ENCODE assay signal across 1 cellular context in the genomic region with DNA sequence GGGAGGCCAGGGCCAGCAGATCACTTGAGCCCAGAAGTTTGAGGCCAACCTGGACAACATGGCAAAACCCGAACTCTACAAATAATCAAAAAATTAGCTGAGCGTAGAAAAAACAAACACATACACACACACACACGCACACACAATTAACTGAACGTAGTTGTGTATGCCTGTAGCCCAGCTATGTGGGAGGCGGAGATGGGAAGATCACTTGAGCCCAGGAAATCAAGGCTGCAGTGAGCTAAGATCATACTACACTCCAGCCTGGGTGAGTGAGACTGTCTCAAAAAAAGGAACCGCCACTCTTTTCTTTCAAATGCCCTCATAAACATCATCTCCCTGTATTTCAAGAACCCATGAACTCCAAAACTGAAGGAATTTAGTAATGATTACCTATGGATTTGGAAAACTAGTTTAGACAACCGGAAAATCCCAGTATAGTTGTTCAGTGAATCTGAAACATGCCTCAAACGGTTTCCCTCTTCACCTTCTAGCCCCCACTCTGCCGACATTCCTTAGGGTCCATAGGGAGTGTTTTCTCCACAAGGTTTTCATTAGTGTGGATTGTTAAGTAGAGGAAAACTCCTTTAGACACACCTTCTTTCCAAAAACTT.
TF ChIP-seq lines count a peak whose summit lies in the region.

No MANE protein-coding gene starts in this region.

TF ChIP-seq in K562, 482 proteins besides CTCF, POLR2A, EP300 and RAD21 (continued from another document and continues in another):
- TF ChIP-seq ETS2 (tag; IDR thresholded peaks at IDR 0.05; ENCODE audit: borderline replicate concordance, poor library complexity, severe bottlenecking), result no peak
- peak; percentile 8; the same call in 1 of the 2 replicates for TF ChIP-seq SOX6 (IDR thresholded peaks at IDR 0.05)
- TF ChIP-seq TAF15 (IDR thresholded peaks at IDR 0.05; ENCODE audit: low read depth, low read length), result no peak
- TF ChIP-seq ELK3 (CRISPR knock-in tag; IDR thresholded peaks at IDR 0.05), result peak; percentile 90; the same call in 1 of the 2 replicates
- peak; percentile 95 for TF ChIP-seq FOXO4 (CRISPR knock-in tag; IDR thresholded peaks at IDR 0.05)
- TF ChIP-seq THRAP3 (IDR thresholded peaks at IDR 0.05; ENCODE audit: borderline replicate concordance), result no peak; the same call in 1 of the 2 replicates
- no peak for TF ChIP-seq HDAC2 (IDR thresholded peaks at IDR 0.05)
- no peak for TF ChIP-seq CTCFL (IDR thresholded peaks at IDR 0.05; ENCODE audit: borderline replicate concordance, insufficient read depth, low read depth, low read length, poor library complexity, severe bottlenecking)
- no peak for TF ChIP-seq CC2D1A (IDR thresholded peaks at IDR 0.05)
- TF ChIP-seq DPF2 (IDR thresholded peaks at IDR 0.05), result no peak; the same call in 1 of the 2 replicates
- no peak for TF ChIP-seq MCM7 (IDR thresholded peaks at IDR 0.05)
- TF ChIP-seq SRSF7 (optimal IDR thresholded peaks at IDR 0.05; ENCODE audit: low read depth, low read length), result no peak
- TF ChIP-seq MAZ (CRISPR knock-in tag; conservative IDR thresholded peaks at IDR 0.05 in 1 of 2, IDR thresholded peaks at IDR 0.05 in 1 of 2), result peak in 1 of 2 experiments; percentile 86; a peak in 2 of 4 replicates
- TF ChIP-seq, protein P1, sequence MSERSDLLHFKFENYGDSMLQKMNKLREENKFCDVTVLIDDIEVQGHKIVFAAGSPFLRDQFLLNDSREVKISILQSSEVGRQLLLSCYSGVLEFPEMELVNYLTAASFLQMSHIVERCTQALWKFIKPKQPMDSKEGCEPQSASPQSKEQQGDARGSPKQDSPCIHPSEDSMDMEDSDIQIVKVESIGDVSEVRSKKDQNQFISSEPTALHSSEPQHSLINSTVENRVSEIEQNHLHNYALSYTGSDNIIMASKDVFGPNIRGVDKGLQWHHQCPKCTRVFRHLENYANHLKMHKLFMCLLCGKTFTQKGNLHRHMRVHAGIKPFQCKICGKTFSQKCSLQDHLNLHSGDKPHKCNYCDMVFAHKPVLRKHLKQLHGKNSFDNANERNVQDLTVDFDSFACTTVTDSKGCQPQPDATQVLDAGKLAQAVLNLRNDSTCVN (CRISPR knock-in tag; IDR thresholded peaks at IDR 0.05), result peak; percentile 100
- TF ChIP-seq, protein P2, sequence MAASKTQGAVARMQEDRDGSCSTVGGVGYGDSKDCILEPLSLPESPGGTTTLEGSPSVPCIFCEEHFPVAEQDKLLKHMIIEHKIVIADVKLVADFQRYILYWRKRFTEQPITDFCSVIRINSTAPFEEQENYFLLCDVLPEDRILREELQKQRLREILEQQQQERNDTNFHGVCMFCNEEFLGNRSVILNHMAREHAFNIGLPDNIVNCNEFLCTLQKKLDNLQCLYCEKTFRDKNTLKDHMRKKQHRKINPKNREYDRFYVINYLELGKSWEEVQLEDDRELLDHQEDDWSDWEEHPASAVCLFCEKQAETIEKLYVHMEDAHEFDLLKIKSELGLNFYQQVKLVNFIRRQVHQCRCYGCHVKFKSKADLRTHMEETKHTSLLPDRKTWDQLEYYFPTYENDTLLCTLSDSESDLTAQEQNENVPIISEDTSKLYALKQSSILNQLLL (CRISPR knock-in tag; IDR thresholded peaks at IDR 0.05; ENCODE audit: borderline replicate concordance), result no peak
- peak; percentile 85 for TF ChIP-seq ZNF3 (CRISPR knock-in tag; IDR thresholded peaks at IDR 0.05)
- TF ChIP-seq ZC3H11A (IDR thresholded peaks at IDR 0.05; ENCODE audit: low read depth, low read length), result no peak
- no peak for TF ChIP-seq ZNF507 (tag; conservative IDR thresholded peaks at IDR 0.05)
- TF ChIP-seq NFYB (IDR thresholded peaks at IDR 0.05; ENCODE audit: extremely low read depth, insufficient read length), result no peak
- no peak for TF ChIP-seq MCM5 (IDR thresholded peaks at IDR 0.05; ENCODE audit: low read depth)
- TF ChIP-seq TFAM (CRISPR knock-in tag; conservative IDR thresholded peaks at IDR 0.05), result no peak
- peak; percentile 59 for TF ChIP-seq ZNF239 (CRISPR knock-in tag; IDR thresholded peaks at IDR 0.05)
- no peak for TF ChIP-seq IRF9 (tag; IDR thresholded peaks at IDR 0.05)
- TF ChIP-seq, protein P3, sequence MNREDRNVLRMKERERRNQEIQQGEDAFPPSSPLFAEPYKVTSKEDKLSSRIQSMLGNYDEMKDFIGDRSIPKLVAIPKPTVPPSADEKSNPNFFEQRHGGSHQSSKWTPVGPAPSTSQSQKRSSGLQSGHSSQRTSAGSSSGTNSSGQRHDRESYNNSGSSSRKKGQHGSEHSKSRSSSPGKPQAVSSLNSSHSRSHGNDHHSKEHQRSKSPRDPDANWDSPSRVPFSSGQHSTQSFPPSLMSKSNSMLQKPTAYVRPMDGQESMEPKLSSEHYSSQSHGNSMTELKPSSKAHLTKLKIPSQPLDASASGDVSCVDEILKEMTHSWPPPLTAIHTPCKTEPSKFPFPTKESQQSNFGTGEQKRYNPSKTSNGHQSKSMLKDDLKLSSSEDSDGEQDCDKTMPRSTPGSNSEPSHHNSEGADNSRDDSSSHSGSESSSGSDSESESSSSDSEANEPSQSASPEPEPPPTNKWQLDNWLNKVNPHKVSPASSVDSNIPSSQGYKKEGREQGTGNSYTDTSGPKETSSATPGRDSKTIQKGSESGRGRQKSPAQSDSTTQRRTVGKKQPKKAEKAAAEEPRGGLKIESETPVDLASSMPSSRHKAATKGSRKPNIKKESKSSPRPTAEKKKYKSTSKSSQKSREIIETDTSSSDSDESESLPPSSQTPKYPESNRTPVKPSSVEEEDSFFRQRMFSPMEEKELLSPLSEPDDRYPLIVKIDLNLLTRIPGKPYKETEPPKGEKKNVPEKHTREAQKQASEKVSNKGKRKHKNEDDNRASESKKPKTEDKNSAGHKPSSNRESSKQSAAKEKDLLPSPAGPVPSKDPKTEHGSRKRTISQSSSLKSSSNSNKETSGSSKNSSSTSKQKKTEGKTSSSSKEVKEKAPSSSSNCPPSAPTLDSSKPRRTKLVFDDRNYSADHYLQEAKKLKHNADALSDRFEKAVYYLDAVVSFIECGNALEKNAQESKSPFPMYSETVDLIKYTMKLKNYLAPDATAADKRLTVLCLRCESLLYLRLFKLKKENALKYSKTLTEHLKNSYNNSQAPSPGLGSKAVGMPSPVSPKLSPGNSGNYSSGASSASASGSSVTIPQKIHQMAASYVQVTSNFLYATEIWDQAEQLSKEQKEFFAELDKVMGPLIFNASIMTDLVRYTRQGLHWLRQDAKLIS (CRISPR knock-in tag; IDR thresholded peaks at IDR 0.05), result peak; percentile 54; the same call in 1 of the 2 replicates
- TF ChIP-seq, protein P4, sequence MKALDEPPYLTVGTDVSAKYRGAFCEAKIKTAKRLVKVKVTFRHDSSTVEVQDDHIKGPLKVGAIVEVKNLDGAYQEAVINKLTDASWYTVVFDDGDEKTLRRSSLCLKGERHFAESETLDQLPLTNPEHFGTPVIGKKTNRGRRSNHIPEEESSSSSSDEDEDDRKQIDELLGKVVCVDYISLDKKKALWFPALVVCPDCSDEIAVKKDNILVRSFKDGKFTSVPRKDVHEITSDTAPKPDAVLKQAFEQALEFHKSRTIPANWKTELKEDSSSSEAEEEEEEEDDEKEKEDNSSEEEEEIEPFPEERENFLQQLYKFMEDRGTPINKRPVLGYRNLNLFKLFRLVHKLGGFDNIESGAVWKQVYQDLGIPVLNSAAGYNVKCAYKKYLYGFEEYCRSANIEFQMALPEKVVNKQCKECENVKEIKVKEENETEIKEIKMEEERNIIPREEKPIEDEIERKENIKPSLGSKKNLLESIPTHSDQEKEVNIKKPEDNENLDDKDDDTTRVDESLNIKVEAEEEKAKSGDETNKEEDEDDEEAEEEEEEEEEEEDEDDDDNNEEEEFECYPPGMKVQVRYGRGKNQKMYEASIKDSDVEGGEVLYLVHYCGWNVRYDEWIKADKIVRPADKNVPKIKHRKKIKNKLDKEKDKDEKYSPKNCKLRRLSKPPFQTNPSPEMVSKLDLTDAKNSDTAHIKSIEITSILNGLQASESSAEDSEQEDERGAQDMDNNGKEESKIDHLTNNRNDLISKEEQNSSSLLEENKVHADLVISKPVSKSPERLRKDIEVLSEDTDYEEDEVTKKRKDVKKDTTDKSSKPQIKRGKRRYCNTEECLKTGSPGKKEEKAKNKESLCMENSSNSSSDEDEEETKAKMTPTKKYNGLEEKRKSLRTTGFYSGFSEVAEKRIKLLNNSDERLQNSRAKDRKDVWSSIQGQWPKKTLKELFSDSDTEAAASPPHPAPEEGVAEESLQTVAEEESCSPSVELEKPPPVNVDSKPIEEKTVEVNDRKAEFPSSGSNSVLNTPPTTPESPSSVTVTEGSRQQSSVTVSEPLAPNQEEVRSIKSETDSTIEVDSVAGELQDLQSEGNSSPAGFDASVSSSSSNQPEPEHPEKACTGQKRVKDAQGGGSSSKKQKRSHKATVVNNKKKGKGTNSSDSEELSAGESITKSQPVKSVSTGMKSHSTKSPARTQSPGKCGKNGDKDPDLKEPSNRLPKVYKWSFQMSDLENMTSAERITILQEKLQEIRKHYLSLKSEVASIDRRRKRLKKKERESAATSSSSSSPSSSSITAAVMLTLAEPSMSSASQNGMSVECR (CRISPR knock-in tag; IDR thresholded peaks at IDR 0.05), result no peak
- TF ChIP-seq HDAC6 (IDR thresholded peaks at IDR 0.05; ENCODE audit: low read depth, low read length), result peak; percentile 96; the same call in 1 of the 2 replicates
- no peak for TF ChIP-seq RBM39 (optimal IDR thresholded peaks at IDR 0.05; ENCODE audit: low read depth, low read length)
- peak; percentile 85 for TF ChIP-seq SMAD3 (CRISPR knock-in tag; conservative IDR thresholded peaks at IDR 0.05)
- TF ChIP-seq TRIM25 (IDR thresholded peaks at IDR 0.05; ENCODE audit: borderline replicate concordance), result no peak
- TF ChIP-seq ZNF274 (IDR thresholded peaks at IDR 0.05; ENCODE audit: borderline replicate concordance, low read depth, low read length), result no peak
- peak; percentile 98 for TF ChIP-seq SUPT5H (IDR thresholded peaks at IDR 0.05)
- no peak for TF ChIP-seq CBFA2T2 (conservative IDR thresholded peaks at IDR 0.05)
- no peak for TF ChIP-seq TCF15 (CRISPR knock-in tag; IDR thresholded peaks at IDR 0.05)
- TF ChIP-seq FOXJ2 (tag; IDR thresholded peaks at IDR 0.05), result no peak
- peak; percentile 24; the same call in 1 of the 2 replicates for TF ChIP-seq RB1 (IDR thresholded peaks at IDR 0.05; ENCODE audit: low read depth)
